Comparison of ENCODE assay signal across 8 cellular contexts in the genomic region with DNA sequence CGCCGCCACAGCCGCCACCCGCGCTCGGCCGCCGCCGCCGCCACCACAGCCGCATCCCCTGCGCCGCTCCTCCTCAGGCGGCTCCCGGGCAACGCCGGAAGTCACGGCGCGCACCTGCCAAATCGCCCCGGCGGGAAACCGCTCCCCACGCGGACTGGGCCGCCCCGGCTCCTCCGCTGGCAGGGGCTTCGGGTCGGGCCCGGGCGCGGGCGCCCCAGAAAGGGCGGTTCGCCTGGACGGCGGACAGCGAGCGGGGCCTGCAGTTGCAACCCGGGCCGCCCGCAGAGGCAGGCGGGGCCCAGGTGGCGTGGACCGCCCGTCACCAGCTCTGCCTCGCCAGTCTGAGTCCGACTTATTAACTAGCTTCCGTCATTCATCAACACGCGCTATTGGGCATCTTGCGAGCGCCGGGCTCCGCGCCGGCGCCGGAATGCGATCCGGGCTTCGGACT. TPM values are rescaled to one million over a fixed set of nuclear protein-coding genes. Genes with fewer than 3 reads are reported as not detected.
A peak's percentile ranks its signal among the peaks of the same experiment; 100 is the strongest.
DNase-seq lines count a peak whose midpoint lies in the region; ATAC-seq and TF ChIP-seq lines count a peak whose summit lies in the region.

A gene with protein sequence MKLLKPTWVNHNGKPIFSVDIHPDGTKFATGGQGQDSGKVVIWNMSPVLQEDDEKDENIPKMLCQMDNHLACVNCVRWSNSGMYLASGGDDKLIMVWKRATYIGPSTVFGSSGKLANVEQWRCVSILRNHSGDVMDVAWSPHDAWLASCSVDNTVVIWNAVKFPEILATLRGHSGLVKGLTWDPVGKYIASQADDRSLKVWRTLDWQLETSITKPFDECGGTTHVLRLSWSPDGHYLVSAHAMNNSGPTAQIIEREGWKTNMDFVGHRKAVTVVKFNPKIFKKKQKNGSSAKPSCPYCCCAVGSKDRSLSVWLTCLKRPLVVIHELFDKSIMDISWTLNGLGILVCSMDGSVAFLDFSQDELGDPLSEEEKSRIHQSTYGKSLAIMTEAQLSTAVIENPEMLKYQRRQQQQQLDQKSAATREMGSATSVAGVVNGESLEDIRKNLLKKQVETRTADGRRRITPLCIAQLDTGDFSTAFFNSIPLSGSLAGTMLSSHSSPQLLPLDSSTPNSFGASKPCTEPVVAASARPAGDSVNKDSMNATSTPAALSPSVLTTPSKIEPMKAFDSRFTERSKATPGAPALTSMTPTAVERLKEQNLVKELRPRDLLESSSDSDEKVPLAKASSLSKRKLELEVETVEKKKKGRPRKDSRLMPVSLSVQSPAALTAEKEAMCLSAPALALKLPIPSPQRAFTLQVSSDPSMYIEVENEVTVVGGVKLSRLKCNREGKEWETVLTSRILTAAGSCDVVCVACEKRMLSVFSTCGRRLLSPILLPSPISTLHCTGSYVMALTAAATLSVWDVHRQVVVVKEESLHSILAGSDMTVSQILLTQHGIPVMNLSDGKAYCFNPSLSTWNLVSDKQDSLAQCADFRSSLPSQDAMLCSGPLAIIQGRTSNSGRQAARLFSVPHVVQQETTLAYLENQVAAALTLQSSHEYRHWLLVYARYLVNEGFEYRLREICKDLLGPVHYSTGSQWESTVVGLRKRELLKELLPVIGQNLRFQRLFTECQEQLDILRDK (minus strand): TSS at position 93 of the 451 bp plus-strand sequence. CDS start 257 bp downstream, outside the sequence.

- H3K4me3 ChIP-seq in testis = peak within 1 kb of the TSS; percentile 72 to 91

- H3K36me3 ChIP-seq in testis (ENCODE audit: low read depth, missing control alignments) = no peaks in the 10 kb centered on the region

- H3K27me3 ChIP-seq in testis = no peaks in the 10 kb centered on the region

- peak within 1 kb of the TSS; percentile 77 to 94 for H3K27ac ChIP-seq in testis

- TF ChIP-seq POLR2A in testis (IDR thresholded peaks at IDR 0.05) = no peak

- DNase-seq in ELF-1 (ENCODE audit: low read depth, low spot score) (peak; percentile 87), KG1 (lab: John Stamatoyannopoulos, UW) (peak; percentile 70), SK-N-DZ (ENCODE audit: low spot score) (peak; percentile 77), globus pallidus (ENCODE audit: low spot score) (peak; percentile 71), omental fat pad (ENCODE audit: low spot score) (no peak), testis (peak; percentile 70)
- DNase-seq in activated naive CD4-positive, alpha-beta T cell treated with Interleukin-2 at 50 U/mL for 16 hours = peak; percentile 90

- ATAC-seq in GM21723 (IDR thresholded peaks at IDR 0.05; ENCODE audit: unreplicated experiment) (peak; percentile 49), omental fat pad (ENCODE audit: low FRiP score) (peak; percentile 67)

- H3K4me1 ChIP-seq in testis = peaks cover 19% of the 10 kb centered on the region

- H3K9me3 ChIP-seq in testis = no peaks in the 10 kb centered on the region

- intact Hi-C loops in testis (cut with DNase I; ENCODE audit: low total_unique reads) = no loop called here

- 0% methylated on average over 60 of the region's 64 CpGs; no CpG with 5 or more reads in 1 of the 2 donors for WGBS in testis, 2 donors

- no peak for TF ChIP-seq CTCF in omental fat pad (IDR thresholded peaks at IDR 0.05)
- TF ChIP-seq CTCF in testis (IDR thresholded peaks at IDR 0.05) = peak in 1 of 3 experiments; percentile 11

RNA-seq across cellular contexts. Expression of the gene that starts here (rescaled TPM):
- 37.0 and 42.3 TPM in 2 replicates for polyA plus RNA-seq in SK-N-DZ (2014; cell fraction: cytosol; rRNA removed)
- 21.7 and 29.1 TPM in 2 replicates for polyA plus RNA-seq in SK-N-DZ (2014; cell fraction: nucleus; rRNA removed)
- 10 to 100 TPM; 20.8 to 32.7 (median 22.6) TPM for total RNA-seq in omental fat pad
- total RNA-seq in testis = 10 to 100 TPM; 21.8 to 25.7 TPM
- polyA plus RNA-seq in testis (ENCODE audit: insufficient read depth, low read depth, low replicate concordance) = 17.7 TPM
